Comparison of ENCODE assay signal across 9 cellular contexts in genomic region chr5:54743997-54744788, GRCh38.
DNase-seq lines count a peak whose midpoint lies in the region; ATAC-seq and TF ChIP-seq lines count a peak whose summit lies in the region.
"Had no signal": no experiment of that assay in that cellular context is flagged by ENCODE, and none has a peak within 500 bp of the region (broad histone marks: within the 10 kb centered on the region; RNA-seq: fewer than 3 reads in every experiment).

No MANE protein-coding gene starts in this region.

- H3K4me1 ChIP-seq in CD8-positive, alpha-beta memory T cell (ENCODE audit: insufficient read depth, low read length) = peaks cover 37% of the 10 kb centered on the region
- H3K4me1 ChIP-seq in esophagus (ENCODE audit: control insufficient read depth in 2 of 2, insufficient read depth in 2 of 2, low read length in 1 of 2) (no peaks in the 10 kb centered on the region), upper lobe of right lung (peaks cover 26% of the 10 kb centered on the region)

- H3K27me3 ChIP-seq in CD8-positive, alpha-beta memory T cell (ENCODE audit: insufficient read depth, low read length, poor library complexity, severe bottlenecking) = no peaks in the 10 kb centered on the region
- H3K27me3 ChIP-seq in esophagus (ENCODE audit: control insufficient read depth in 1 of 2, insufficient read depth in 2 of 2, low read length in 2 of 2) (no peaks in the 10 kb centered on the region), upper lobe of right lung (no peaks in the 10 kb centered on the region)

- peaks cover 0 to 2% of the 10 kb centered on the region in 2 donors for H3K27me3 Mint-ChIP-seq in CD8-positive, alpha-beta memory T cell
- H3K27me3 Mint-ChIP-seq in neural crest cell (ENCODE audit: low read depth) = no peaks in the 10 kb centered on the region

- TF ChIP-seq CTCF in neural crest cell (conservative IDR thresholded peaks at IDR 0.05) (no peak), upper lobe of right lung (IDR thresholded peaks at IDR 0.05) (no peak)

- no peaks in the 10 kb centered on the region for H3K9me3 ChIP-seq in CD8-positive, alpha-beta memory T cell (ENCODE audit: low read length)
- no peaks in the 10 kb centered on the region for H3K9me3 ChIP-seq in esophagus (ENCODE audit: control insufficient read depth in 2 of 2, insufficient read depth in 1 of 2, low read depth in 1 of 2, low read length in 1 of 2)
- H3K9me3 ChIP-seq in upper lobe of right lung = no peaks in the 10 kb centered on the region

- peak overlapping the region; percentile 44 for H3K27ac ChIP-seq in CD8-positive, alpha-beta memory T cell (ENCODE audit: low read depth, low read length)
- H3K27ac ChIP-seq in esophagus (ENCODE audit: low read depth in 2 of 2, low read length in 1 of 2) (peak overlapping the region; percentile 31 to 59), upper lobe of right lung (peak overlapping the region; percentile 24)

- H3K9me3 Mint-ChIP-seq in CD8-positive, alpha-beta memory T cell = no peaks in the 10 kb centered on the region
- no peaks in the 10 kb centered on the region for H3K9me3 Mint-ChIP-seq in neural crest cell

- H3K4me1 Mint-ChIP-seq in CD8-positive, alpha-beta memory T cell = peaks cover 36 to 55% (median 47%) of the 10 kb centered on the region in 3 donors
- H3K4me1 Mint-ChIP-seq in neural crest cell = peaks cover 14% of the 10 kb centered on the region

- CTCF ChIA-PET in CD8-positive, alpha-beta memory T cell (lab: Charles Lee) = interaction anchor here (0.8 to 2.2 kb wide), 13 partner anchors 9 to 227 kb away, joined by 3 to 10 read pairs (median 5); partner anchors contain the start of gene SNX18

- H3K36me3 ChIP-seq in CD8-positive, alpha-beta memory T cell (ENCODE audit: insufficient read depth, low read length) = no peaks in the 10 kb centered on the region
- H3K36me3 ChIP-seq in esophagus (ENCODE audit: control insufficient read depth in 2 of 2, insufficient read depth in 2 of 2, low read length in 1 of 2) (no peaks in the 10 kb centered on the region), upper lobe of right lung (no peaks in the 10 kb centered on the region)

- no peak overlapping the region for H3K4me3 ChIP-seq in CD8-positive, alpha-beta memory T cell (ENCODE audit: low read length)
- H3K4me3 ChIP-seq in esophagus (ENCODE audit: low read depth in 1 of 2, low read length in 2 of 2) (no peak overlapping the region), upper lobe of right lung (no peak overlapping the region)

- peak overlapping the region; percentile 1 to 77 (median 55) for H3K4me3 Mint-ChIP-seq in CD8-positive, alpha-beta memory T cell
- no peak overlapping the region for H3K4me3 Mint-ChIP-seq in neural crest cell

- peak overlapping the region; percentile 18 to 93 (median 83) for H3K27ac Mint-ChIP-seq in CD8-positive, alpha-beta memory T cell
- peak overlapping the region; percentile 96 for H3K27ac Mint-ChIP-seq in neural crest cell (ENCODE audit: unreplicated experiment)

- no peaks in the 10 kb centered on the region for H3K36me3 Mint-ChIP-seq in CD8-positive, alpha-beta memory T cell
- H3K36me3 Mint-ChIP-seq in neural crest cell (ENCODE audit: low read depth) = no peaks in the 10 kb centered on the region

- intact Hi-C loops in upper lobe of right lung (cut with DNase I) = no loop called here

- peak; percentile 17 to 73 (median 48) for DNase-seq in CD8-positive, alpha-beta memory T cell
- DNase-seq in M059J (ENCODE audit: low read depth) = peak; percentile 99
- DNase-seq in activated CD8-positive, alpha-beta memory T cell treated with anti-CD3 and anti-CD28 coated beads, Interleukin-2, amount 50 U/mL, for 1 hour (ENCODE audit: extremely low read depth) = peak; percentile 3
- DNase-seq in neural crest cell (ENCODE audit: low read depth, low spot score) = no peak
- DNase-seq in upper lobe of right lung = no peak
- no peak for DNase-seq in NCI-H128 (lab: John Stamatoyannopoulos, UW; ENCODE audit: unreplicated experiment)

- ATAC-seq in GM21737 (IDR thresholded peaks at IDR 0.05; ENCODE audit: unreplicated experiment) (peak; percentile 93), upper lobe of right lung (peak; percentile 79)
- ATAC-seq: Panc1 had no signal

- POLR2A ChIA-PET in CD8-positive, alpha-beta memory T cell (lab: Charles Lee) = interaction anchor here (0.6 to 2.0 kb wide), 10 partner anchors 10 to 433 kb away, joined by 3 to 9 read pairs (median 3); no protein-coding TSS in a partner anchor

- WGBS in esophagus, 2 donors = 58 to 63% methylated on average over 8 of the region's 8 CpGs

Comparison
In these comparisons a context has a peak if more than half of its experiments do, and no peak if none do; other contexts are left out.
1. DNase-seq: peak in CD8-positive, alpha-beta memory T cell (5 of 5), M059J (single experiment) and activated CD8-positive, alpha-beta memory T cell treated with anti-CD3 and anti-CD28 coated beads, Interleukin-2, amount 50 U/mL, for 1 hour (single experiment); none in neural crest cell (single experiment), upper lobe of right lung (single experiment) and NCI-H128 (single experiment).
2. Peak in every context shown above with its lines, with median percentiles within 50 percentile points of each other: H3K27ac ChIP-seq.